ENCODE assay signal across 1 cellular context in genomic region chr15:84588053-84588874, GRCh38.
TF ChIP-seq lines count a peak whose summit lies in the region.

No MANE protein-coding gene starts in this region.

TF ChIP-seq in HepG2, 621 proteins besides CTCF, POLR2A, EP300 and RAD21 (continued from another document and continues in another):
- TF ChIP-seq SALL1 (CRISPR knock-in tag; IDR thresholded peaks at IDR 0.05) (peak; percentile 58; the same call in 1 of the 2 replicates), MED8 (CRISPR knock-in tag; IDR thresholded peaks at IDR 0.05; ENCODE audit: insufficient replicate concordance) (no peak), ARNT2 (CRISPR knock-in tag; IDR thresholded peaks at IDR 0.05; ENCODE audit: low read depth) (no peak), PLSCR1 (CRISPR knock-in tag; IDR thresholded peaks at IDR 0.05; ENCODE audit: borderline replicate concordance) (no peak), ZNF225 (CRISPR knock-in tag; IDR thresholded peaks at IDR 0.05) (no peak), ZC3H4 (CRISPR knock-in tag; IDR thresholded peaks at IDR 0.05; ENCODE audit: borderline replicate concordance) (no peak), ZNF749 (CRISPR knock-in tag; IDR thresholded peaks at IDR 0.05; ENCODE audit: borderline replicate concordance) (no peak), JDP2 (CRISPR knock-in tag; IDR thresholded peaks at IDR 0.05; ENCODE audit: borderline replicate concordance) (no peak), ZBTB39 (CRISPR knock-in tag; IDR thresholded peaks at IDR 0.05) (no peak), ZNF512B (CRISPR knock-in tag; IDR thresholded peaks at IDR 0.05; ENCODE audit: borderline replicate concordance) (peak; percentile 53; the same call in 1 of the 2 replicates), NFAT5 (CRISPR knock-in tag; IDR thresholded peaks at IDR 0.05) (no peak), RAD51 (IDR thresholded peaks at IDR 0.05; ENCODE audit: borderline replicate concordance) (no peak), ARHGAP35 (CRISPR knock-in tag; IDR thresholded peaks at IDR 0.05; ENCODE audit: borderline replicate concordance) (no peak), ZNF407 (CRISPR knock-in tag; IDR thresholded peaks at IDR 0.05; ENCODE audit: not compliant biosample characterization) (no peak), ZNF597 (CRISPR knock-in tag; IDR thresholded peaks at IDR 0.05) (no peak), MAFF (IDR thresholded peaks at IDR 0.05; ENCODE audit: low read depth, low read length) (no peak), WIZ (CRISPR knock-in tag; IDR thresholded peaks at IDR 0.05) (no peak), MIXL1 (CRISPR knock-in tag; IDR thresholded peaks at IDR 0.05) (no peak), KLF12 (CRISPR knock-in tag; IDR thresholded peaks at IDR 0.05; ENCODE audit: borderline replicate concordance) (no peak), ZZZ3 (CRISPR knock-in tag; IDR thresholded peaks at IDR 0.05; ENCODE audit: borderline replicate concordance) (no peak), PREB (CRISPR knock-in tag; IDR thresholded peaks at IDR 0.05) (no peak), ZNF350 (CRISPR knock-in tag; IDR thresholded peaks at IDR 0.05; ENCODE audit: borderline replicate concordance, low read depth) (no peak), ZNF616 (CRISPR knock-in tag; IDR thresholded peaks at IDR 0.05; ENCODE audit: low read depth) (no peak), BATF2 (CRISPR knock-in tag; IDR thresholded peaks at IDR 0.05) (no peak), MEF2D (CRISPR knock-in tag; IDR thresholded peaks at IDR 0.05) (0 out of 2 replicates have a peak, but pooled peaks have one; percentile 23), RXRA (CRISPR knock-in tag; IDR thresholded peaks at IDR 0.05) (no peak), CEBPG (CRISPR knock-in tag; IDR thresholded peaks at IDR 0.05) (no peak), TAF1 (CRISPR knock-in tag; IDR thresholded peaks at IDR 0.05) (no peak), TRIM24 (CRISPR knock-in tag; IDR thresholded peaks at IDR 0.05) (no peak), ZNF329 (CRISPR knock-in tag; IDR thresholded peaks at IDR 0.05; ENCODE audit: low read depth) (no peak), ZNF629 (CRISPR knock-in tag; conservative IDR thresholded peaks at IDR 0.05) (no peak), IKZF1 (IDR thresholded peaks at IDR 0.05) (no peak), BCL3 (CRISPR knock-in tag; IDR thresholded peaks at IDR 0.05) (0 out of 2 replicates have a peak, but pooled peaks have one; percentile 32), SMAD3 (CRISPR knock-in tag; IDR thresholded peaks at IDR 0.05) (no peak), ZNF34 (CRISPR knock-in tag; IDR thresholded peaks at IDR 0.05; ENCODE audit: borderline replicate concordance) (no peak), ZKSCAN8 (CRISPR knock-in tag; IDR thresholded peaks at IDR 0.05; ENCODE audit: borderline replicate concordance) (no peak)
